In the genomic region with DNA sequence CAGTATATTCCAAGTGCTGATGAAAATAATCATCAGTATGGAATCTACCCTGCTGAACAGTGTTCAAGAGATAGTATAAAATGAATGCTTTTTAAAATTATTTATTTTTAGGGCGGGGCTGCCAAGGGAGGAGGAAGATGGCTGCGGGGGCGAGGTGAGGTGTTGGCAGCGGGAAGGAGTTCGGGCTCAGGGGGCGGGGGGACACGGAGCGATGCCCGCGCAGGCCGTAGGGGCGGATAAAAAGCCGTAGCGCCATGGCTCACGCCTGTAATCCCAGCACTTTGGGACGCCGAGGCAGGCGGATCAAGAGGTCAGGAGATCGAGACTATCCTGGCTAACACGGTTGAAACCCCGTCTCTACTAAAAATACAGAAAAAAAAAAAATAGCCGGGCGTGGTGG, we compare ENCODE assay signal across 10 cellular contexts. TPM values are rescaled to one million over a fixed set of nuclear protein-coding genes. Genes with fewer than 3 reads are reported as not detected.
"Had no signal": no experiment of that assay in that cellular context is flagged by ENCODE, and none has a peak within 500 bp of the region (broad histone marks: within the 10 kb centered on the region; RNA-seq: fewer than 3 reads in every experiment).

No MANE protein-coding gene starts in this region.

RNA-seq across cellular contexts. Expression of a gene that starts 18.2 kb away (rescaled TPM):
- total RNA-seq: mesothelial cell of epicardium, mononuclear cell, occipital lobe, progenitor cell of endocrine pancreas, pulmonary artery endothelial cell, renal cortical epithelial cell, smooth muscle cell, temporal lobe, vagina had no signal
- polyA plus RNA-seq: immature natural killer cell, smooth muscle cell had no signal
